In the genomic region with DNA sequence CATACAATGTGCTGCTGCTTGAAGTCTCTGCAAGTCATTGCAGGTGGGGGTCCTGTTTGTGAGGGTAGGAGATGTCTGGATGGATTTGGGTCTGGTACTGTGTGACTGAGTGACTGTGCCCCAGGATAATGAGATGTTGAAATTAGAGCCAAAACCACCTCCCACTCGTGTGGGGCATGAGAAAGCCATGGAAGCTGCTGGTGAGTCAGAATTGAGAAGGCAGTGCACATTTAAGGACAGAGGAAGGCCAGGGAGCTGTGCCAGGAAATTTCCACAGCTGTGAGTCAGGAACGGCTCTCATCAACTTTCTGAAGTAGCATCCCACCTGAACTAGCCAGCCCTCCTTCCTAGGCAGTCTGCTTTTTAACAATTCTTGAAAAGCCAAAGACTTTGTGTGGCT, we compare ENCODE assay signal across 12 cellular contexts.
A peak's percentile ranks its signal among the peaks of the same experiment; 100 is the strongest.
DNase-seq lines count a peak whose midpoint lies in the region; ATAC-seq and TF ChIP-seq lines count a peak whose summit lies in the region.
"Had no signal": no experiment of that assay in that cellular context is flagged by ENCODE, and none has a peak within 500 bp of the region (broad histone marks: within the 10 kb centered on the region; RNA-seq: fewer than 3 reads in every experiment).

No MANE protein-coding gene starts in this region.

- H3K4me1 ChIP-seq in SJSA1 (replicated peaks) = peaks cover 51% of the 10 kb centered on the region
- no peaks in the 10 kb centered on the region for H3K4me1 ChIP-seq in H9 (ENCODE audit: insufficient read depth, low read length)
- H3K4me1 ChIP-seq in mesendoderm (ENCODE audit: control insufficient read depth, low read depth, low read length) = no peaks in the 10 kb centered on the region
- H3K4me1 ChIP-seq: uterus had no signal

- no peaks in the 10 kb centered on the region; a peak in 1 of 7 replicates for H3K36me3 Mint-ChIP-seq in H9 (ENCODE audit: insufficient read depth in 1 of 3, low read depth in 3 of 3)

- peak; percentile 46 for DNase-seq in GOT3 (lab: John Stamatoyannopoulos, UW)
- DNase-seq in SJSA1 (ENCODE audit: low read depth in 1 of 2, low spot score in 2 of 2) = peak; percentile 81 to 85
- DNase-seq in fibroblast of mammary gland (ENCODE audit: low read depth) = peak; percentile 87
- DNase-seq in retinal pigment epithelial cell (ENCODE audit: low read depth) = peak; percentile 44
- no peak for DNase-seq in stimulated activated naive CD8-positive, alpha-beta T cell treated with anti-CD3 and anti-CD28 coated beads, Interleukin-15, amount 100 ng/mL, for 72 hours
- DNase-seq in H9 = no peak
- no peak for DNase-seq in mesendoderm
- DNase-seq in Right ventricle myocardium inferior (ENCODE audit: missing footprints) = no peak
- DNase-seq: activated T-cell treated with anti-CD3 and anti-CD28 coated beads, Interleukin-2, amount 50 U/mL, for 4 hours; RPMI8226; uterus had no signal

- H4K8ac ChIP-seq in H9 (replicated peaks; ENCODE audit: insufficient read length, low read depth, low read length) (no peak overlapping the region), mesendoderm (ENCODE audit: low read depth, low read length) (no peak overlapping the region)

- intact Hi-C loops in Right ventricle myocardium inferior (cut with DNase I) = no loop called here

- H3K23ac ChIP-seq in H9 (ENCODE audit: insufficient read length, low read depth, low read length) (no peak overlapping the region), mesendoderm (ENCODE audit: low read length) (no peak overlapping the region)

- H2BK15ac ChIP-seq in H9 (ENCODE audit: low read depth, low read length) = no peak overlapping the region
- H2BK15ac ChIP-seq in mesendoderm (replicated peaks; ENCODE audit: low read depth) = no peak overlapping the region

- H4K20me1 ChIP-seq in H9 (ENCODE audit: control insufficient read depth, insufficient read depth, insufficient read length) = no peaks in the 10 kb centered on the region

- no peak overlapping the region for H3T11ph ChIP-seq in H9 (ENCODE audit: low read length)

- H4K5ac ChIP-seq in H9 (ENCODE audit: insufficient read length, low read depth, low read length) (no peak overlapping the region), mesendoderm (ENCODE audit: low read length) (no peak overlapping the region)

- no peak overlapping the region for H2BK12ac ChIP-seq in H9 (ENCODE audit: insufficient read length, low read depth, low read length)

- H3K4me1 Mint-ChIP-seq in stimulated activated naive CD8-positive, alpha-beta T cell treated with anti-CD3 and anti-CD28 coated beads, Interleukin-15, amount 100 ng/mL, for 72 hours = no peaks in the 10 kb centered on the region
- peaks cover 8 to 9% of the 10 kb centered on the region in 2 experiments; a peak in 3 of 4 replicates for H3K4me1 Mint-ChIP-seq in H9

- H3K27me3 ChIP-seq in SJSA1 (replicated peaks) (no peaks in the 10 kb centered on the region), H9 (ENCODE audit: insufficient read depth, low read length) (no peaks in the 10 kb centered on the region), mesendoderm (ENCODE audit: insufficient read depth, low read length, poor library complexity) (no peaks in the 10 kb centered on the region)
- H3K27me3 ChIP-seq: uterus had no signal

- H3K9ac ChIP-seq in H9 (ENCODE audit: extremely low read depth, insufficient read length, low read length) (no peak overlapping the region), mesendoderm (ENCODE audit: low read length) (no peak overlapping the region)

- H2AK5ac ChIP-seq in H9 (ENCODE audit: insufficient read length, low read length) = no peak overlapping the region
- H2AK5ac ChIP-seq in mesendoderm (ENCODE audit: low read length) = no peak overlapping the region

- no peaks in the 10 kb centered on the region for H3K9me3 Mint-ChIP-seq in stimulated activated naive CD8-positive, alpha-beta T cell treated with anti-CD3 and anti-CD28 coated beads, Interleukin-15, amount 100 ng/mL, for 72 hours
- H3K9me3 Mint-ChIP-seq in H9 = no peaks in the 10 kb centered on the region
- H3K9me3 Mint-ChIP-seq: activated T-cell treated with anti-CD3 and anti-CD28 coated beads, Interleukin-2, amount 50 U/mL, for 4 hours had no signal

- no peaks in the 10 kb centered on the region for H3K36me3 ChIP-seq in SJSA1
- no peaks in the 10 kb centered on the region for H3K36me3 ChIP-seq in mesendoderm (ENCODE audit: control insufficient read depth, insufficient read depth, low read length)
- H3K36me3 ChIP-seq: uterus had no signal

- no CpG with 5 or more reads among the region's 2 CpGs for WGBS in H9 (ENCODE audit: extremely low coverage, insufficient read length, low lambda C conversion rate)
- no CpG with 5 or more reads among the region's 2 CpGs for WGBS in mesendoderm (ENCODE audit: extremely low coverage, insufficient coverage, low lambda C conversion rate)

- no peak overlapping the region for H2BK20ac ChIP-seq in H9 (ENCODE audit: low read depth, low read length, poor library complexity, severe bottlenecking)

- H3K27me3 Mint-ChIP-seq in stimulated activated naive CD8-positive, alpha-beta T cell treated with anti-CD3 and anti-CD28 coated beads, Interleukin-15, amount 100 ng/mL, for 72 hours = peaks cover 31% of the 10 kb centered on the region
- H3K27me3 Mint-ChIP-seq in H9 (ENCODE audit: low read depth) = peaks cover 5% of the 10 kb centered on the region; the same call in 1 of the 2 replicates

- H3K23me2 ChIP-seq in H9 (ENCODE audit: insufficient read length, low read depth, low read length, poor library complexity, severe bottlenecking) = no peaks in the 10 kb centered on the region

- H2BK5ac ChIP-seq in H9 (ENCODE audit: insufficient read length, low read length) = no peak overlapping the region
- H2BK5ac ChIP-seq in mesendoderm (ENCODE audit: low read length) = no peak overlapping the region

- H2BK120ac ChIP-seq in H9 (ENCODE audit: low read depth, low read length, poor library complexity, severe bottlenecking) (no peak overlapping the region), mesendoderm (ENCODE audit: low read depth, low read length) (no peak overlapping the region)

- H3K9me3 ChIP-seq in SJSA1 (replicated peaks) = no peaks in the 10 kb centered on the region
- H3K9me3 ChIP-seq in H9 (ENCODE audit: control insufficient read depth, low read depth, low read length) = no peaks in the 10 kb centered on the region
- H3K9me3 ChIP-seq: uterus had no signal

- no peak overlapping the region for H3K4me3 Mint-ChIP-seq in stimulated activated naive CD8-positive, alpha-beta T cell treated with anti-CD3 and anti-CD28 coated beads, Interleukin-15, amount 100 ng/mL, for 72 hours
- H3K4me3 Mint-ChIP-seq in H9 = no peak overlapping the region
- H3K4me3 Mint-ChIP-seq: activated T-cell treated with anti-CD3 and anti-CD28 coated beads, Interleukin-2, amount 50 U/mL, for 4 hours had no signal

- no peak overlapping the region for H3K14ac ChIP-seq in H9 (ENCODE audit: insufficient read depth, low read length)

- no peak overlapping the region for H2AFZ ChIP-seq in H9 (ENCODE audit: low read length)

- H3K79me1 ChIP-seq in H9 (ENCODE audit: insufficient read depth, low read depth, low read length, poor library complexity, severe bottlenecking) = no peaks in the 10 kb centered on the region
- no peaks in the 10 kb centered on the region for H3K79me1 ChIP-seq in mesendoderm (ENCODE audit: low read length)

- H3K56ac ChIP-seq in H9 (ENCODE audit: insufficient read length, low read depth, low read length) (no peak overlapping the region), mesendoderm (ENCODE audit: low read length) (no peak overlapping the region)

- H3K79me2 ChIP-seq in H9 (ENCODE audit: insufficient read depth, low read length) (no peaks in the 10 kb centered on the region), mesendoderm (ENCODE audit: control insufficient read depth, insufficient read depth, low read length) (no peaks in the 10 kb centered on the region)

- no peak for ATAC-seq in stimulated activated naive CD8-positive, alpha-beta T cell treated with anti-CD3 and anti-CD28 coated beads, Interleukin-15, amount 100 ng/mL, for 72 hours
- ATAC-seq in Right ventricle myocardium inferior = no peak
- ATAC-seq: activated T-cell treated with anti-CD3 and anti-CD28 coated beads, Interleukin-2, amount 50 U/mL, for 4 hours had no signal

- H3K27ac Mint-ChIP-seq in stimulated activated naive CD8-positive, alpha-beta T cell treated with anti-CD3 and anti-CD28 coated beads, Interleukin-15, amount 100 ng/mL, for 72 hours = no peak overlapping the region
- H3K27ac Mint-ChIP-seq in H9 = no peak overlapping the region

- H3K18ac ChIP-seq in H9 (ENCODE audit: insufficient read length, low read depth, low read length) = no peak overlapping the region
- H3K18ac ChIP-seq in mesendoderm (ENCODE audit: low read length) = no peak overlapping the region

- no peak overlapping the region for H4K91ac ChIP-seq in H9 (ENCODE audit: insufficient read length, low read depth, low read length)

- TF ChIP-seq CTCF in fibroblast of mammary gland (conservative IDR thresholded peaks at IDR 0.05; ENCODE audit: control insufficient read depth, insufficient read depth, low read depth, low read length) (no peak), retinal pigment epithelial cell (conservative IDR thresholded peaks at IDR 0.05; ENCODE audit: low read depth, low read length) (no peak), H9 (conservative IDR thresholded peaks at IDR 0.05) (no peak)

- H3K4me2 ChIP-seq in H9 (ENCODE audit: insufficient read depth, insufficient read length, low read length) (no peak overlapping the region), mesendoderm (ENCODE audit: low read length) (no peak overlapping the region)

- H3K4ac ChIP-seq in H9 (ENCODE audit: low read depth, low read length) (no peak overlapping the region), mesendoderm (ENCODE audit: low read depth, low read length) (no peak overlapping the region)

- H3K4me3 ChIP-seq in SJSA1 (no peak overlapping the region), fibroblast of mammary gland (ENCODE audit: control insufficient read depth, low read depth, low read length) (no peak overlapping the region), retinal pigment epithelial cell (ENCODE audit: low read length) (no peak overlapping the region), mesendoderm (ENCODE audit: low read length) (no peak overlapping the region)
- H3K4me3 ChIP-seq: skin epidermis, uterus had no signal

- H3K27ac ChIP-seq in SJSA1 (peak overlapping the region; percentile 40), H9 (ENCODE audit: insufficient read length, low read depth, low read length) (no peak overlapping the region), mesendoderm (ENCODE audit: low read depth, low read length) (no peak overlapping the region)
- H3K27ac ChIP-seq: uterus had no signal

Comparison
In these comparisons a context has a peak if more than half of its experiments do, and no peak if none do; other contexts are left out.
1. DNase-seq: peak in GOT3 (single experiment), SJSA1 (2 of 2), fibroblast of mammary gland (single experiment) and retinal pigment epithelial cell (single experiment); none in stimulated activated naive CD8-positive, alpha-beta T cell treated with anti-CD3 and anti-CD28 coated beads, Interleukin-15, amount 100 ng/mL, for 72 hours (0 of 2), H9 (single experiment), mesendoderm (single experiment) and Right ventricle myocardium inferior (single experiment).